8 cellular contexts compared by ENCODE assay signal in the genomic region with DNA sequence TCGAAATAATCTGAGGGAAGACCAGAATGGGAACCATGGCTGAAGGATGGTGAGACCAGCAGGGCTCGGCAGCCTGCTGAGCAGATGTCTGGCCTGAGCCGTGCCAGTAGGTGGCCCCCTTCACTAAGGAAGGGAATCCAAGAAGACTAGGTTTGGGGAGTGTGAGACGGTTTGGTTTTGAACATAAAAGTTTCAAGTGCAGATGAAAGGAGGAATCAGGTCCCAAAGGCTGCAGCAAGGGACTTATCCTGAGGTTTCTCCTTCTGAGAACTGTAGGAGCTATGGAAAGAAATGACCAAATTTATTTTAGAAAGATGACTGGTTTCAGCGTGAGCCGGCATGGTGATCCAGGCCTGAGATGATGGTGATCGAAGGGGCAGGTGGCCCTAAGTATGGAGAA. TPM values are rescaled to one million over a fixed set of nuclear protein-coding genes. Genes with fewer than 3 reads are reported as not detected.
DNase-seq lines count a peak whose midpoint lies in the region; ATAC-seq, FAIRE-seq and TF ChIP-seq lines count a peak whose summit lies in the region.

No MANE protein-coding gene starts in this region.

- peak; percentile 57 to 85 (median 67) for DNase-seq in CD8-positive, alpha-beta memory T cell
- peak; percentile 67 for DNase-seq in HuH-7 (ENCODE audit: low spot score)
- peak; percentile 43 for DNase-seq in RCC 7860 (ENCODE audit: low spot score)
- peak; percentile 53 for DNase-seq in activated T-helper 1 cell treated with Interleukin-2 at 50 U/mL for 16 hours (ENCODE audit: low read depth)
- peak; percentile 79 for DNase-seq in fibroblast of pulmonary artery (ENCODE audit: low read depth)
- peak; percentile 42 for DNase-seq in omental fat pad (ENCODE audit: low spot score)
- DNase-seq in tibial artery: peak; percentile 65 to 76

- H3K27me3 ChIP-seq in CD8-positive, alpha-beta memory T cell (ENCODE audit: insufficient read depth, low read length, poor library complexity, severe bottlenecking): no peaks in the 10 kb centered on the region
- H3K27me3 ChIP-seq in tibial artery: no peaks in the 10 kb centered on the region

- peak overlapping the region in 1 of 7 donors; percentile 76 for H3K4me3 Mint-ChIP-seq in CD8-positive, alpha-beta memory T cell

- H3K36me3 ChIP-seq in CD8-positive, alpha-beta memory T cell (ENCODE audit: insufficient read depth, low read length): no peaks in the 10 kb centered on the region
- H3K36me3 ChIP-seq in tibial artery: peaks cover 0 to 8% (median 0%) of the 10 kb centered on the region in 3 donors

- no peaks in the 10 kb centered on the region for H3K9me3 ChIP-seq in CD8-positive, alpha-beta memory T cell (ENCODE audit: low read length)
- H3K9me3 ChIP-seq in tibial artery: no peaks in the 10 kb centered on the region

- no peaks in the 10 kb centered on the region for H3K9me3 Mint-ChIP-seq in CD8-positive, alpha-beta memory T cell

- no peak overlapping the region for H3K27ac ChIP-seq in CD8-positive, alpha-beta memory T cell (ENCODE audit: low read depth, low read length)
- no peak overlapping the region for H3K27ac ChIP-seq in tibial artery

- no peaks in the 10 kb centered on the region for H3K27me3 Mint-ChIP-seq in CD8-positive, alpha-beta memory T cell

- peaks cover 57 to 68% (median 66%) of the 10 kb centered on the region in 3 donors for H3K4me1 Mint-ChIP-seq in CD8-positive, alpha-beta memory T cell

- H3K27ac Mint-ChIP-seq in CD8-positive, alpha-beta memory T cell: peak overlapping the region in 7 of 8 donors; percentile 73 to 92 (median 88)

- TF ChIP-seq CTCF in fibroblast of pulmonary artery (IDR thresholded peaks at IDR 0.05; ENCODE audit: low read length, missing control alignments): peak; percentile 92
- no peak for TF ChIP-seq CTCF in omental fat pad (IDR thresholded peaks at IDR 0.05)
- TF ChIP-seq CTCF in tibial artery (IDR thresholded peaks at IDR 0.05): peak; percentile 72 to 75

- no peak overlapping the region for H3K4me3 ChIP-seq in CD8-positive, alpha-beta memory T cell (ENCODE audit: low read length)
- H3K4me3 ChIP-seq in fibroblast of pulmonary artery (replicated peaks; ENCODE audit: low read depth, low read length) (no peak overlapping the region), tibial artery (no peak overlapping the region)

- H3K36me3 Mint-ChIP-seq in CD8-positive, alpha-beta memory T cell: peaks cover 3 to 26% (median 9%) of the 10 kb centered on the region in 3 donors

- H3K4me1 ChIP-seq in CD8-positive, alpha-beta memory T cell (ENCODE audit: insufficient read depth, low read length): peaks cover 57% of the 10 kb centered on the region
- H3K4me1 ChIP-seq in tibial artery: peaks cover 0 to 23% (median 12%) of the 10 kb centered on the region in 4 donors

- intact Hi-C loops in tibial artery (cut with DNase I; ENCODE audit: low total_unique reads): loop anchor here (10.0 kb wide), 3 partner anchors 310 to 670 kb away; partner anchors contain the start of genes SERINC3 and YWHAB

- CTCF ChIA-PET in CD8-positive, alpha-beta memory T cell (lab: Charles Lee): interaction anchor here (0.8 to 9.9 kb wide), 13 partner anchors 10 to 395 kb away, joined by 3 to 396 read pairs (median 5); partner anchors contain the start of gene FITM2

- POLR2A ChIA-PET in CD8-positive, alpha-beta memory T cell (lab: Charles Lee): interaction anchor here (1.3 kb wide), 1 partner anchor 96 kb away, joined by 5 read pairs; the partner anchor contains the start of gene FITM2

- ATAC-seq in omental fat pad (ENCODE audit: low FRiP score) (no peak), HG03378 (IDR thresholded peaks at IDR 0.05; ENCODE audit: unreplicated experiment) (no peak)

- no peak for FAIRE-seq in RCC 7860 (lab: Jason Lieb, UNC)

RNA-seq across cellular contexts. Expression of gene OSER1, which starts 4.6 kb away (rescaled TPM):
- 10 to 100 TPM; 24.8 to 25.7 TPM for total RNA-seq in CD8-positive, alpha-beta memory T cell
- polyA plus RNA-seq in CD8-positive, alpha-beta memory T cell: 35.1 TPM
- 10 to 100 TPM; 42.8 to 65.0 (median 49.7) TPM for total RNA-seq in omental fat pad

RNA-seq across cellular contexts. Expression of gene JPH2, which starts 28.1 kb away (rescaled TPM):
- not detected for total RNA-seq in CD8-positive, alpha-beta memory T cell
- not detected for polyA plus RNA-seq in CD8-positive, alpha-beta memory T cell
- 1 to 10 TPM; 2.6 to 7.9 (median 7.1) TPM for total RNA-seq in omental fat pad

RNA-seq across cellular contexts. Expression of gene GDAP1L1, which starts 32.0 kb away (rescaled TPM):
- total RNA-seq in CD8-positive, alpha-beta memory T cell: not detected
- polyA plus RNA-seq in CD8-positive, alpha-beta memory T cell: not detected
- total RNA-seq in omental fat pad: not detected

Comparison
In these comparisons a context has a peak if more than half of its experiments do, and no peak if none do; other contexts are left out.
1. CTCF ChIP-seq: peak in fibroblast of pulmonary artery (single experiment) and tibial artery (2 of 2); none in omental fat pad (0 of 3).
2. Peak in every context shown above with its lines, with median percentiles within 50 percentile points of each other: DNase-seq.